Comparison of ENCODE assay signal across 7 cellular contexts in genomic region chr9:85741112-85741874, GRCh38. TPM values are rescaled to one million over a fixed set of nuclear protein-coding genes. Genes with fewer than 3 reads are reported as not detected.
A peak's percentile ranks its signal among the peaks of the same experiment; 100 is the strongest.
DNase-seq lines count a peak whose midpoint lies in the region; ATAC-seq and TF ChIP-seq lines count a peak whose summit lies in the region.

No MANE protein-coding gene starts in this region.

- H3K4me3 ChIP-seq in esophagus muscularis mucosa = peak overlapping the region; percentile 87 to 91 (median 90)
- H3K4me3 ChIP-seq in subcutaneous abdominal adipose tissue (ENCODE audit: low read depth in 1 of 5, low read length in 5 of 5) = peak overlapping the region; percentile 72 to 93 (median 84)

- peak overlapping the region; percentile 84 to 93 (median 88) for H3K27ac ChIP-seq in esophagus muscularis mucosa (replicated peaks in 1 of 4)
- peak overlapping the region; percentile 32 for H3K27ac ChIP-seq in subcutaneous abdominal adipose tissue (ENCODE audit: low read depth, low read length)

- ATAC-seq in GM18858 (IDR thresholded peaks at IDR 0.05; ENCODE audit: unreplicated experiment) = peak; percentile 29
- ATAC-seq in HG02798 (IDR thresholded peaks at IDR 0.05; ENCODE audit: poor library complexity, unreplicated experiment) = peak; percentile 56

- TF ChIP-seq CTCF in esophagus muscularis mucosa (IDR thresholded peaks at IDR 0.05) (no peak), nephron (IDR thresholded peaks at IDR 0.05; ENCODE audit: unreplicated experiment in 3 of 3) (no peak)

- H3K9me3 ChIP-seq in esophagus muscularis mucosa (no peaks in the 10 kb centered on the region), subcutaneous abdominal adipose tissue (ENCODE audit: control insufficient read depth in 5 of 5, low read length in 5 of 5) (no peaks in the 10 kb centered on the region)

- H3K36me3 Mint-ChIP-seq in nephron (ENCODE audit: low read depth) = no peaks in the 10 kb centered on the region

- no peaks in the 10 kb centered on the region for H3K27me3 Mint-ChIP-seq in nephron (ENCODE audit: low read depth)

- TF ChIP-seq POLR2A in esophagus muscularis mucosa (IDR thresholded peaks at IDR 0.05; ENCODE audit: low read depth) = no peak

- H3K9ac ChIP-seq in subcutaneous abdominal adipose tissue (ENCODE audit: low read length in 5 of 5) = peak overlapping the region; percentile 16 to 84 (median 66)

- DNase-seq in NCI-H460 (ENCODE audit: extremely low read depth, low read depth) = peak; percentile 33
- peak; percentile 20 for DNase-seq in activated T-cell treated with anti-CD3 and anti-CD28 coated beads for 48 hours (ENCODE audit: low read depth)
- no peak for DNase-seq in esophagus muscularis mucosa (ENCODE audit: extremely low spot score)

- H3K27ac Mint-ChIP-seq in nephron = peak overlapping the region; percentile 50 to 88 (median 87)

- intact Hi-C loops in esophagus muscularis mucosa (cut with DNase I) = loop anchor here (5.0 to 10.0 kb wide), 2 partner anchors 61 to 204 kb away; partner anchors contain the start of gene NAA35

- peaks cover 0 to 3% (median 0%) of the 10 kb centered on the region in 4 donors for H3K27me3 ChIP-seq in esophagus muscularis mucosa
- no peaks in the 10 kb centered on the region for H3K27me3 ChIP-seq in subcutaneous abdominal adipose tissue (ENCODE audit: control insufficient read depth in 5 of 5, insufficient read depth in 4 of 5, low read length in 5 of 5)

- H3K36me3 ChIP-seq in esophagus muscularis mucosa (no peaks in the 10 kb centered on the region), subcutaneous abdominal adipose tissue (ENCODE audit: control insufficient read depth in 5 of 5, insufficient read depth in 5 of 5, low read length in 5 of 5) (no peaks in the 10 kb centered on the region)

- TF ChIP-seq EP300 in esophagus muscularis mucosa (IDR thresholded peaks at IDR 0.05) = no peak

- WGBS in esophagus muscularis mucosa = 0% methylated on average over 15 of the region's 74 CpGs

- no peaks in the 10 kb centered on the region for H3K9me3 Mint-ChIP-seq in nephron

- H3K4me1 Mint-ChIP-seq in nephron = peaks cover 22% of the 10 kb centered on the region

- peak overlapping the region; percentile 87 to 98 (median 96) for H3K4me3 Mint-ChIP-seq in nephron

- H3K4me1 ChIP-seq in esophagus muscularis mucosa (peaks cover 16 to 31% (median 20%) of the 10 kb centered on the region in 4 donors), subcutaneous abdominal adipose tissue (ENCODE audit: control insufficient read depth in 5 of 5, insufficient read depth in 5 of 5, low read length in 5 of 5) (peaks cover 5 to 19% (median 17%) of the 10 kb centered on the region in 5 donors)

RNA-seq across cellular contexts. Expression of gene AGTPBP1, which starts 0.5 kb away (rescaled TPM):
- 35.1 and 38.3 TPM in 2 replicates for total RNA-seq in NCI-H460 (2014; rRNA removed; shearing (Covaris generic))
- 17.6 and 25.3 TPM in 2 replicates for polyA plus RNA-seq in NCI-H460 (2014; cell fraction: nucleus; rRNA removed)
- 10 to 100 TPM; 15.9 to 25.3 (median 24.1) TPM for total RNA-seq in esophagus muscularis mucosa
